13 cellular contexts compared by ENCODE assay signal in the genomic region with DNA sequence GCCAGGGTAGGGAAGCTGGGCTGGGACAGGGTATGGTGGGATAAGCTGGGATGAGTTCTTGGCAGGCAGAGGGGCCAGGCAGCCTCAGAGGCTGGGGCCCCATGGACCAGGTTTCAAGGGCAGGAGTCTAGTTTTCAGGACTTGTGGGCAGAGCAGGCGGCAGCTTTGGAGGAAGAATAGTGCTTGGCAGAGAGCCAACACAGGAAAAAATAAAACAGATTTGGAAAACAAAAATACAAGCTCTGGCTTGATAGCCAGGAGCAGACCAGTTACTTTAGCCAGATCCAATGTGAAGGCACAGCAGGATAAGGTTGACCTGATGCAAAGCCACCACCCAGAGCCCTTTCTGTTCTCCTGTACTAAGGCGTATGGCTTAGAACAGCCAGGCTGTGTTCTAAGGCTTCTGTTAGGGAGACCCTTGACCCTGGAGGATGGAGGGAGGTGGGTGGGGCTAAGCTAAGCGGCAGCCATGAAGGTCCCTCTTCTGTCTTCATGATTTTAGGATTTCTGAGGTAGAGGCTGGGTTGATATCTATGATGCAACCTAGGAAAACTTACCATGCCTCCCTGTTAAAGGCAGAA. TPM values are rescaled to one million over a fixed set of nuclear protein-coding genes. Genes with fewer than 3 reads are reported as not detected.
DNase-seq lines count a peak whose midpoint lies in the region; ATAC-seq and TF ChIP-seq lines count a peak whose summit lies in the region.
"Had no signal": no experiment of that assay in that cellular context is flagged by ENCODE, and none has a peak within 500 bp of the region (broad histone marks: within the 10 kb centered on the region; RNA-seq: fewer than 3 reads in every experiment).

No MANE protein-coding gene starts in this region.

- H3K4me3 Mint-ChIP-seq in CD8-positive, alpha-beta T cell = peak overlapping the region; percentile 5
- H3K4me3 Mint-ChIP-seq in WTC11 (no peak overlapping the region), immature natural killer cell (no peak overlapping the region)

- H3K9me3 Mint-ChIP-seq in CD8-positive, alpha-beta T cell = no peaks in the 10 kb centered on the region
- H3K9me3 Mint-ChIP-seq in WTC11 = no peaks in the 10 kb centered on the region
- H3K9me3 Mint-ChIP-seq in immature natural killer cell = no peaks in the 10 kb centered on the region

- H3K27me3 ChIP-seq in CD8-positive, alpha-beta T cell (ENCODE audit: insufficient read depth, low read length) = no peaks in the 10 kb centered on the region
- H3K27me3 ChIP-seq: pancreas had no signal

- peaks cover 79% of the 10 kb centered on the region for H3K4me1 ChIP-seq in CD8-positive, alpha-beta T cell (ENCODE audit: insufficient read depth, low read length)

- no peak overlapping the region for H3K4me3 ChIP-seq in CD8-positive, alpha-beta T cell (ENCODE audit: low read depth, low read length)
- H3K4me3 ChIP-seq: pancreas, smooth muscle cell had no signal

- peaks cover 86% of the 10 kb centered on the region for H3K4me1 Mint-ChIP-seq in CD8-positive, alpha-beta T cell (ENCODE audit: low read depth)
- H3K4me1 Mint-ChIP-seq in WTC11 (peaks cover 73% of the 10 kb centered on the region), immature natural killer cell (peaks cover 90 to 98% of the 10 kb centered on the region in 2 donors)

- CTCF ChIA-PET in CD8-positive, alpha-beta T cell (lab: Charles Lee) = interaction anchor here (0.7 to 0.9 kb wide), 3 partner anchors 9 to 146 kb away, joined by 3 to 4 read pairs (median 3); no protein-coding TSS in a partner anchor
- CTCF ChIA-PET in WTC11 (lab: Charles Lee) = interaction anchor here (1.2 to 1.5 kb wide), 2 partner anchors 8 to 181 kb away, joined by 3 to 4 read pairs; no protein-coding TSS in a partner anchor

- H3K27ac Mint-ChIP-seq in CD8-positive, alpha-beta T cell = peak overlapping the region; percentile 97
- 0 out of 2 replicates have a peak overlapping the region, but pooled peaks have one; percentile 29 for H3K27ac Mint-ChIP-seq in WTC11
- H3K27ac Mint-ChIP-seq in immature natural killer cell = peak overlapping the region; percentile 8 to 79 (median 54)

- no peak overlapping the region for H3K27ac ChIP-seq in CD8-positive, alpha-beta T cell (ENCODE audit: low read depth, low read length)

- no peak for ATAC-seq in CD8-positive, alpha-beta T cell
- ATAC-seq in WTC11 (no peak), GM21576 (IDR thresholded peaks at IDR 0.05; ENCODE audit: unreplicated experiment) (no peak)

- intact Hi-C loops in CD8-positive, alpha-beta T cell (cut with DNase I, micrococcal nuclease) = no loop called here

- TF ChIP-seq CTCF in CD8-positive, alpha-beta T cell (IDR thresholded peaks at IDR 0.05) = no peak
- TF ChIP-seq CTCF in WTC11 (IDR thresholded peaks at IDR 0.05) = no peak

- DNase-seq in DMS53 (lab: John Stamatoyannopoulos, UW) = peak; percentile 47
- no peak for DNase-seq in DMS53 treated with DMSO at 0.1 percent for 48 hours (lab: John Stamatoyannopoulos, UW; ENCODE audit: unreplicated experiment)
- peak in 1 of 7 experiments; percentile 46 for DNase-seq in CD8-positive, alpha-beta T cell
- no peak for DNase-seq in WTC11 (ENCODE audit: low spot score)
- DNase-seq in immature natural killer cell = no peak
- DNase-seq in stimulated activated CD4-positive, alpha-beta T cell treated with anti-CD3 and anti-CD28 coated beads, Interleukin-12 subunit alpha, Interleukin-12 subunit beta, amount 100 ng/mL, for 4 hours = no peak
- DNase-seq in glomerular visceral epithelial cell (ENCODE audit: extremely low spot score) = no peak
- DNase-seq: 8988T, NCI-H1436, NCI-H526 treated with DMSO at 0.1 percent for 48 hours had no signal

- POLR2A ChIA-PET in CD8-positive, alpha-beta T cell (lab: Charles Lee) = no interaction called here
- POLR2A ChIA-PET in WTC11 (lab: Charles Lee) = no interaction called here

- no peaks in the 10 kb centered on the region for H3K36me3 ChIP-seq in CD8-positive, alpha-beta T cell (ENCODE audit: insufficient read depth, low read length)
- H3K36me3 ChIP-seq: pancreas had no signal

- H3K27me3 Mint-ChIP-seq in CD8-positive, alpha-beta T cell (ENCODE audit: low read depth) = no peaks in the 10 kb centered on the region
- H3K27me3 Mint-ChIP-seq in WTC11 (ENCODE audit: low read depth) (peaks cover 5% of the 10 kb centered on the region; the same call in 1 of the 2 replicates), immature natural killer cell (ENCODE audit: low read depth in 3 of 3) (peaks cover 0 to 2% (median 2%) of the 10 kb centered on the region in 3 donors)

- H3K36me3 Mint-ChIP-seq in CD8-positive, alpha-beta T cell = peaks cover 19% of the 10 kb centered on the region
- no peaks in the 10 kb centered on the region for H3K36me3 Mint-ChIP-seq in WTC11
- H3K36me3 Mint-ChIP-seq in immature natural killer cell = peaks cover 0 to 5% (median 0%) of the 10 kb centered on the region in 3 donors

- no peaks in the 10 kb centered on the region for H3K9me3 ChIP-seq in CD8-positive, alpha-beta T cell (ENCODE audit: low read length)
- H3K9me3 ChIP-seq: pancreas had no signal

TF ChIP-seq in WTC11, 78 proteins besides CTCF, POLR2A, EP300 and RAD21:
- TF ChIP-seq GABPB1 (CRISPR knock-in tag; IDR thresholded peaks at IDR 0.05) = no peak
- TF ChIP-seq, protein P1, sequence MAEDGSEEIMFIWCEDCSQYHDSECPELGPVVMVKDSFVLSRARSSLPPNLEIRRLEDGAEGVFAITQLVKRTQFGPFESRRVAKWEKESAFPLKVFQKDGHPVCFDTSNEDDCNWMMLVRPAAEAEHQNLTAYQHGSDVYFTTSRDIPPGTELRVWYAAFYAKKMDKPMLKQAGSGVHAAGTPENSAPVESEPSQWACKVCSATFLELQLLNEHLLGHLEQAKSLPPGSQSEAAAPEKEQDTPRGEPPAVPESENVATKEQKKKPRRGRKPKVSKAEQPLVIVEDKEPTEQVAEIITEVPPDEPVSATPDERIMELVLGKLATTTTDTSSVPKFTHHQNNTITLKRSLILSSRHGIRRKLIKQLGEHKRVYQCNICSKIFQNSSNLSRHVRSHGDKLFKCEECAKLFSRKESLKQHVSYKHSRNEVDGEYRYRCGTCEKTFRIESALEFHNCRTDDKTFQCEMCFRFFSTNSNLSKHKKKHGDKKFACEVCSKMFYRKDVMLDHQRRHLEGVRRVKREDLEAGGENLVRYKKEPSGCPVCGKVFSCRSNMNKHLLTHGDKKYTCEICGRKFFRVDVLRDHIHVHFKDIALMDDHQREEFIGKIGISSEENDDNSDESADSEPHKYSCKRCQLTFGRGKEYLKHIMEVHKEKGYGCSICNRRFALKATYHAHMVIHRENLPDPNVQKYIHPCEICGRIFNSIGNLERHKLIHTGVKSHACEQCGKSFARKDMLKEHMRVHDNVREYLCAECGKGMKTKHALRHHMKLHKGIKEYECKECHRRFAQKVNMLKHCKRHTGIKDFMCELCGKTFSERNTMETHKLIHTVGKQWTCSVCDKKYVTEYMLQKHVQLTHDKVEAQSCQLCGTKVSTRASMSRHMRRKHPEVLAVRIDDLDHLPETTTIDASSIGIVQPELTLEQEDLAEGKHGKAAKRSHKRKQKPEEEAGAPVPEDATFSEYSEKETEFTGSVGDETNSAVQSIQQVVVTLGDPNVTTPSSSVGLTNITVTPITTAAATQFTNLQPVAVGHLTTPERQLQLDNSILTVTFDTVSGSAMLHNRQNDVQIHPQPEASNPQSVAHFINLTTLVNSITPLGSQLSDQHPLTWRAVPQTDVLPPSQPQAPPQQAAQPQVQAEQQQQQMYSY (CRISPR knock-in tag; IDR thresholded peaks at IDR 0.05) = no peak
- TF ChIP-seq, protein P2, sequence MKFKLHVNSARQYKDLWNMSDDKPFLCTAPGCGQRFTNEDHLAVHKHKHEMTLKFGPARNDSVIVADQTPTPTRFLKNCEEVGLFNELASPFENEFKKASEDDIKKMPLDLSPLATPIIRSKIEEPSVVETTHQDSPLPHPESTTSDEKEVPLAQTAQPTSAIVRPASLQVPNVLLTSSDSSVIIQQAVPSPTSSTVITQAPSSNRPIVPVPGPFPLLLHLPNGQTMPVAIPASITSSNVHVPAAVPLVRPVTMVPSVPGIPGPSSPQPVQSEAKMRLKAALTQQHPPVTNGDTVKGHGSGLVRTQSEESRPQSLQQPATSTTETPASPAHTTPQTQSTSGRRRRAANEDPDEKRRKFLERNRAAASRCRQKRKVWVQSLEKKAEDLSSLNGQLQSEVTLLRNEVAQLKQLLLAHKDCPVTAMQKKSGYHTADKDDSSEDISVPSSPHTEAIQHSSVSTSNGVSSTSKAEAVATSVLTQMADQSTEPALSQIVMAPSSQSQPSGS (CRISPR knock-in tag; IDR thresholded peaks at IDR 0.05; ENCODE audit: borderline replicate concordance, low read depth) = no peak
- TF ChIP-seq, protein P3, sequence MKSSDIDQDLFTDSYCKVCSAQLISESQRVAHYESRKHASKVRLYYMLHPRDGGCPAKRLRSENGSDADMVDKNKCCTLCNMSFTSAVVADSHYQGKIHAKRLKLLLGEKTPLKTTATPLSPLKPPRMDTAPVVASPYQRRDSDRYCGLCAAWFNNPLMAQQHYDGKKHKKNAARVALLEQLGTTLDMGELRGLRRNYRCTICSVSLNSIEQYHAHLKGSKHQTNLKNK (CRISPR knock-in tag; IDR thresholded peaks at IDR 0.05) = no peak
- TF ChIP-seq, protein P4, sequence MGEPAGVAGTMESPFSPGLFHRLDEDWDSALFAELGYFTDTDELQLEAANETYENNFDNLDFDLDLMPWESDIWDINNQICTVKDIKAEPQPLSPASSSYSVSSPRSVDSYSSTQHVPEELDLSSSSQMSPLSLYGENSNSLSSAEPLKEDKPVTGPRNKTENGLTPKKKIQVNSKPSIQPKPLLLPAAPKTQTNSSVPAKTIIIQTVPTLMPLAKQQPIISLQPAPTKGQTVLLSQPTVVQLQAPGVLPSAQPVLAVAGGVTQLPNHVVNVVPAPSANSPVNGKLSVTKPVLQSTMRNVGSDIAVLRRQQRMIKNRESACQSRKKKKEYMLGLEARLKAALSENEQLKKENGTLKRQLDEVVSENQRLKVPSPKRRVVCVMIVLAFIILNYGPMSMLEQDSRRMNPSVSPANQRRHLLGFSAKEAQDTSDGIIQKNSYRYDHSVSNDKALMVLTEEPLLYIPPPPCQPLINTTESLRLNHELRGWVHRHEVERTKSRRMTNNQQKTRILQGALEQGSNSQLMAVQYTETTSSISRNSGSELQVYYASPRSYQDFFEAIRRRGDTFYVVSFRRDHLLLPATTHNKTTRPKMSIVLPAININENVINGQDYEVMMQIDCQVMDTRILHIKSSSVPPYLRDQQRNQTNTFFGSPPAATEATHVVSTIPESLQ (CRISPR knock-in tag; IDR thresholded peaks at IDR 0.05) = no peak

RNA-seq across cellular contexts. Expression of a gene that starts 5.5 kb away (rescaled TPM):
- 10 to 100 TPM; 20.5 to 24.0 TPM for total RNA-seq in CD8-positive, alpha-beta T cell
- 22.2 to 25.8 TPM (median 25.5 TPM) in 3 replicates for total RNA-seq in WTC11 (2021)
- polyA plus RNA-seq in immature natural killer cell = 10 to 100 TPM; 19.6 to 37.0 (median 21.8) TPM

Comparison
In these comparisons a context has a peak if more than half of its experiments do, and no peak if none do; other contexts are left out.
1. H3K27ac Mint-ChIP-seq: peak in every context shown above with its lines; median percentile 97 in CD8-positive, alpha-beta T cell; 54 in immature natural killer cell; 29 in WTC11.